ENCODE assay signal across 21 cellular contexts in genomic region chr10:69453759-69454158, GRCh38. TPM values are rescaled to one million over a fixed set of nuclear protein-coding genes. Genes with fewer than 3 reads are reported as not detected.
DNase-seq lines count a peak whose midpoint lies in the region; ATAC-seq and TF ChIP-seq lines count a peak whose summit lies in the region.
"Had no signal": no experiment of that assay in that cellular context is flagged by ENCODE, and none has a peak within 500 bp of the region (broad histone marks: within the 10 kb centered on the region; RNA-seq: fewer than 3 reads in every experiment).

No MANE protein-coding gene starts in this region.

- BruUV-seq in MCF 10A (replicated peaks; lab: Mats Ljungman, UMichigan) (no TSS peak), mammary epithelial cell (replicated peaks; lab: Mats Ljungman, UMichigan) (no TSS peak)

- H3K36me3 ChIP-seq in mammary epithelial cell (ENCODE audit: insufficient read depth, low read length), result no peaks in the 10 kb centered on the region
- H3K36me3 ChIP-seq in rectal smooth muscle tissue (ENCODE audit: control insufficient read depth, insufficient read depth, low read length), result no peaks in the 10 kb centered on the region
- H3K36me3 ChIP-seq in uterus, result no peaks in the 10 kb centered on the region
- H3K36me3 ChIP-seq: tibial artery had no signal

- H3K9me3 ChIP-seq in mammary epithelial cell (replicated peaks; ENCODE audit: insufficient read depth, low read length) (no peaks in the 10 kb centered on the region), uterus (no peaks in the 10 kb centered on the region)
- H3K9me3 ChIP-seq: Caco-2, tibial artery had no signal

- H3K36me3 Mint-ChIP-seq in MCF 10A (ENCODE audit: insufficient read depth, unreplicated experiment), result no peaks in the 10 kb centered on the region
- peaks cover 6% of the 10 kb centered on the region for H3K36me3 Mint-ChIP-seq in endothelial cell (ENCODE audit: low read depth, unreplicated experiment)

- peak; percentile 25 for DNase-seq in MCF 10A (ENCODE audit: unreplicated experiment)
- DNase-seq in mammary epithelial cell, result no peak
- no peak for DNase-seq in endothelial cell (ENCODE audit: low spot score)
- no peak for DNase-seq in uterus
- no peak for DNase-seq in HEK293T (ENCODE audit: extremely low spot score)
- DNase-seq in NCI-H128 (lab: John Stamatoyannopoulos, UW; ENCODE audit: unreplicated experiment), result no peak
- DNase-seq: activated naive CD8-positive, alpha-beta T cell treated with anti-CD3 and anti-CD28 coated beads, Interleukin-2, amount 50 U/mL, for 24 hours; Caco-2; endodermal cell; NCI-H1105; NCI-H446 treated with DMSO at 0.1 percent for 48 hours; stimulated activated naive CD4-positive, alpha-beta T cell; tibial artery had no signal

- POLR2A ChIA-PET in MCF 10A (lab: Yijun Ruan, JAX), result interaction anchor here (0.5 to 4.5 kb wide), 4 partner anchors 8 to 17 kb away, joined by 3 to 27 read pairs (median 3); no protein-coding TSS in a partner anchor
- POLR2A ChIA-PET in HEK293T (lab: Yijun Ruan, JAX), result no interaction called here

- H3K4me3 Mint-ChIP-seq in MCF 10A (ENCODE audit: unreplicated experiment), result no peak overlapping the region
- peak overlapping the region; percentile 7 for H3K4me3 Mint-ChIP-seq in endothelial cell (ENCODE audit: unreplicated experiment)
- H3K4me3 Mint-ChIP-seq: activated naive CD8-positive, alpha-beta T cell treated with anti-CD3 and anti-CD28 coated beads, Interleukin-2, amount 50 U/mL, for 24 hours; endodermal cell; GM23338; T-helper 2 cell treated with Interferon-gamma antibody and Interleukin-4, amounts not matched to agents 5 μg/mL and 100 μg/mL, for 36 hours had no signal

- H3K9me3 Mint-ChIP-seq in MCF 10A (ENCODE audit: unreplicated experiment), result no peaks in the 10 kb centered on the region
- no peaks in the 10 kb centered on the region for H3K9me3 Mint-ChIP-seq in endothelial cell (ENCODE audit: unreplicated experiment)
- H3K9me3 Mint-ChIP-seq: activated naive CD8-positive, alpha-beta T cell treated with anti-CD3 and anti-CD28 coated beads, Interleukin-2, amount 50 U/mL, for 24 hours; activated T-helper 2 cell treated with anti-CD3 and anti-CD28 coated beads, Interferon-gamma antibody, Interleukin-2, Interleukin-4, amounts not matched to agents 10 μg/mL and 5 μg/mL and 100 μg/mL, durations not matched to agents 14 hours and 24 hours and 36 hours; endodermal cell; GM23338; T-helper 2 cell treated with Interferon-gamma antibody and Interleukin-4, amounts not matched to agents 5 μg/mL and 100 μg/mL, for 36 hours had no signal

- H3K9ac ChIP-seq in mammary epithelial cell (ENCODE audit: insufficient read depth, low read length) (no peak overlapping the region), rectal smooth muscle tissue (ENCODE audit: low read length) (no peak overlapping the region)

- ATAC-seq in GM18502 (IDR thresholded peaks at IDR 0.05; ENCODE audit: poor library complexity, unreplicated experiment), result no peak
- ATAC-seq: activated naive CD8-positive, alpha-beta T cell treated with anti-CD3 and anti-CD28 coated beads, Interleukin-2, amount 50 U/mL, for 24 hours; GM23338 had no signal

- no peak overlapping the region for H3K27ac Mint-ChIP-seq in MCF 10A (ENCODE audit: low read depth, unreplicated experiment)
- H3K27ac Mint-ChIP-seq in endothelial cell (ENCODE audit: unreplicated experiment), result no peak overlapping the region
- H3K27ac Mint-ChIP-seq: activated naive CD8-positive, alpha-beta T cell treated with anti-CD3 and anti-CD28 coated beads, Interleukin-2, amount 50 U/mL, for 24 hours; activated T-helper 2 cell treated with anti-CD3 and anti-CD28 coated beads, Interferon-gamma antibody, Interleukin-2, Interleukin-4, amounts not matched to agents 10 μg/mL and 5 μg/mL and 100 μg/mL, durations not matched to agents 14 hours and 24 hours and 36 hours; endodermal cell; GM23338; T-helper 2 cell treated with Interferon-gamma antibody and Interleukin-4, amounts not matched to agents 5 μg/mL and 100 μg/mL, for 36 hours had no signal

- no peak for TF ChIP-seq CTCF in MCF 10A (IDR thresholded peaks at IDR 0.05; ENCODE audit: unreplicated experiment)
- TF ChIP-seq CTCF in mammary epithelial cell (conservative IDR thresholded peaks at IDR 0.05 in 1 of 2, IDR thresholded peaks at IDR 0.05 in 1 of 2; ENCODE audit: extremely low read depth in 1 of 2, insufficient read depth in 1 of 2, low read depth in 1 of 2, low read length in 2 of 2), result no peak
- TF ChIP-seq CTCF in endothelial cell (IDR thresholded peaks at IDR 0.05; ENCODE audit: unreplicated experiment), result no peak
- TF ChIP-seq CTCF in uterus (IDR thresholded peaks at IDR 0.05), result no peak

- H2AFZ ChIP-seq in mammary epithelial cell (ENCODE audit: low read depth, low read length), result no peak overlapping the region
- H2AFZ ChIP-seq: GM23338 had no signal

- H3K27ac ChIP-seq in mammary epithelial cell (ENCODE audit: insufficient read depth, low read depth, low read length) (no peak overlapping the region), rectal smooth muscle tissue (ENCODE audit: low read depth, low read length) (peak overlapping the region; percentile 65), uterus (peak overlapping the region; percentile 9 to 14)
- H3K27ac ChIP-seq: SK-N-MC had no signal

- H3K4me2 ChIP-seq in mammary epithelial cell (ENCODE audit: insufficient read depth, low read depth, low read length), result no peak overlapping the region
- H3K4me2 ChIP-seq: GM23338 had no signal

- no peaks in the 10 kb centered on the region for H3K79me2 ChIP-seq in mammary epithelial cell (ENCODE audit: insufficient read depth, low read length)

- H3K27me3 Mint-ChIP-seq in MCF 10A (ENCODE audit: insufficient read depth, unreplicated experiment) (no peaks in the 10 kb centered on the region), endothelial cell (ENCODE audit: unreplicated experiment) (peaks cover 3% of the 10 kb centered on the region)

- H3K4me1 ChIP-seq in mammary epithelial cell (ENCODE audit: insufficient read depth, low read length), result peaks cover 5% of the 10 kb centered on the region
- H3K4me1 ChIP-seq in rectal smooth muscle tissue (ENCODE audit: control insufficient read depth, insufficient read depth, low read length), result peaks cover 33% of the 10 kb centered on the region
- H3K4me1 ChIP-seq in uterus, result no peaks in the 10 kb centered on the region

- dilution Hi-C loops in mammary epithelial cell (cut with HindIII; ENCODE audit: low sequenced_read_pairs), result loop anchor here (5.0 kb wide), 1 partner anchor 44 kb away; no protein-coding TSS in a partner anchor

- CTCF ChIA-PET in MCF 10A (lab: Yijun Ruan, JAX) (interaction anchor here (0.5 to 1.3 kb wide), 4 partner anchors 29 to 62 kb away, joined by 3 to 5 read pairs (median 4); no protein-coding TSS in a partner anchor), mammary epithelial cell (lab: Charles Lee; ENCODE audit: low non-redundant PET) (no interaction called here), HEK293T (lab: Yijun Ruan, JAX) (interaction anchor here (0.7 kb wide), 1 partner anchor 159 kb away, joined by 4 read pairs; no protein-coding TSS in a partner anchor)

- H4K20me1 ChIP-seq in mammary epithelial cell (ENCODE audit: insufficient read depth, low read length), result no peaks in the 10 kb centered on the region

- no peaks in the 10 kb centered on the region for H3K27me3 ChIP-seq in mammary epithelial cell (ENCODE audit: insufficient read depth, low read length)
- H3K27me3 ChIP-seq in rectal smooth muscle tissue (ENCODE audit: control insufficient read depth, insufficient read depth, low read length), result no peaks in the 10 kb centered on the region
- H3K27me3 ChIP-seq in uterus, result no peaks in the 10 kb centered on the region
- H3K27me3 ChIP-seq: tibial artery had no signal

- TF ChIP-seq POLR2A in uterus (IDR thresholded peaks at IDR 0.05), result no peak

- peaks cover 27% of the 10 kb centered on the region for H3K4me1 Mint-ChIP-seq in MCF 10A (ENCODE audit: insufficient read depth, unreplicated experiment)
- H3K4me1 Mint-ChIP-seq in endothelial cell (ENCODE audit: unreplicated experiment), result peaks cover 51% of the 10 kb centered on the region

- H3K4me3 ChIP-seq in mammary epithelial cell (replicated peaks in 1 of 3; ENCODE audit: insufficient read depth in 1 of 3, low read depth in 2 of 3, low read length in 3 of 3), result no peak overlapping the region
- H3K4me3 ChIP-seq in rectal smooth muscle tissue (ENCODE audit: low read length), result peak overlapping the region; percentile 1
- H3K4me3 ChIP-seq in uterus, result no peak overlapping the region
- H3K4me3 ChIP-seq: GM23338, SK-N-MC, tibial artery had no signal

- intact Hi-C loops in MCF 10A (cut with micrococcal nuclease) (no loop called here), mammary epithelial cell (cut with micrococcal nuclease) (no loop called here), uterus (cut with DNase I; ENCODE audit: low total_unique reads) (no loop called here)

- in situ Hi-C loops in mammary epithelial cell (cut with MboI; ENCODE audit: low sequenced_read_pairs in 2 of 2), result no loop called here

TF ChIP-seq in HEK293T, 16 proteins besides CTCF, POLR2A, EP300 and RAD21 (continues in another document):
- no peak for TF ChIP-seq ZNF384 (IDR thresholded peaks at IDR 0.05)
- no peak for TF ChIP-seq FOXM1 (IDR thresholded peaks at IDR 0.05; ENCODE audit: borderline replicate concordance)
- no peak for TF ChIP-seq CTBP1 (IDR thresholded peaks at IDR 0.05; ENCODE audit: borderline replicate concordance)
- TF ChIP-seq PKNOX1 (IDR thresholded peaks at IDR 0.05), result no peak
- no peak for TF ChIP-seq ELF4 (IDR thresholded peaks at IDR 0.05)
- TF ChIP-seq L3MBTL2 (conservative IDR thresholded peaks at IDR 0.05), result no peak
- no peak for TF ChIP-seq FOXK2 (IDR thresholded peaks at IDR 0.05)
- TF ChIP-seq HDGF (IDR thresholded peaks at IDR 0.05; ENCODE audit: borderline replicate concordance), result no peak
- TF ChIP-seq TARDBP (IDR thresholded peaks at IDR 0.05), result no peak
- no peak for TF ChIP-seq FOXA1 (IDR thresholded peaks at IDR 0.05)

RNA-seq across cellular contexts. Expression of gene TSPAN15, which starts 2.5 kb away (rescaled TPM):
- total RNA-seq in MCF 10A (2022) (0.52 and 0.54 TPM in 2 replicates), mammary epithelial cell (1 to 10 TPM in 1 of 2 donors, under 1 TPM in 1; 0.64 to 1.5 TPM), endothelial cell (ENCODE audit: unreplicated experiment) (195 TPM), uterus (10 to 100 TPM; 17.2 to 58.1 (median 24.4) TPM)
- polyA plus RNA-seq in mammary epithelial cell, result 1.8 TPM
- not detected for polyA minus RNA-seq in mammary epithelial cell

RNA-seq across cellular contexts. Expression of gene TACR2, which starts 37.0 kb away (rescaled TPM):
- total RNA-seq in MCF 10A (2022) (not detected in 2 replicates), mammary epithelial cell (not detected), endothelial cell (ENCODE audit: unreplicated experiment) (not detected), uterus (10 to 100 TPM in 2 of 4 donors, 1 to 10 TPM in 1, under 1 TPM in 1; 0.28 to 35.0 (median 13.8) TPM)
- polyA plus RNA-seq in mammary epithelial cell, result 0.08 TPM
- not detected for polyA minus RNA-seq in mammary epithelial cell
- total RNA-seq: activated T-helper 2 cell treated with anti-CD3 and anti-CD28 coated beads, Interferon-gamma antibody, Interleukin-2, Interleukin-4, amounts not matched to agents 10 μg/mL and 5 μg/mL and 100 μg/mL, durations not matched to agents 14 hours and 24 hours and 36 hours; Daoy; endodermal cell; GM23338 had no signal
- polyA plus RNA-seq: GM23338, neural cell had no signal

Comparison
In these comparisons a context has a peak if more than half of its experiments do, and no peak if none do; other contexts are left out.
1. RNA of gene TSPAN15, which starts 2.5 kb away (total RNA-seq): 195 TPM in endothelial cell (single experiment) and 17.2 to 58.1 TPM in uterus; 0.64 to 1.5 TPM in mammary epithelial cell and 0.52 to 0.54 TPM in MCF 10A; every median in the first group is over 4 times any median in the second.